In genomic region chr10:63200416-63200815, GRCh38 we compare ENCODE assay signal across 16 cellular contexts.
DNase-seq lines count a peak whose midpoint lies in the region; ATAC-seq, FAIRE-seq and TF ChIP-seq lines count a peak whose summit lies in the region.
"Had no signal": no experiment of that assay in that cellular context is flagged by ENCODE, and none has a peak within 500 bp of the region (broad histone marks: within the 10 kb centered on the region; RNA-seq: fewer than 3 reads in every experiment).

No MANE protein-coding gene starts in this region.

- CTCF ChIA-PET in HEK293T (lab: Yijun Ruan, JAX) = interaction anchor here (1.4 kb wide), 1 partner anchor 33 kb away, joined by 4 read pairs; no protein-coding TSS in a partner anchor

- ATAC-seq in GM18520 (IDR thresholded peaks at IDR 0.05; ENCODE audit: unreplicated experiment) (no peak), GM21515 (IDR thresholded peaks at IDR 0.05; ENCODE audit: unreplicated experiment) (no peak)

- in situ Hi-C loops in astrocyte of the cerebellum (cut with HindIII; ENCODE audit: low sequenced_read_pairs) = loop anchor here (25.0 kb wide), 1 partner anchor 412 kb away; no protein-coding TSS in a partner anchor

- no peak overlapping the region for H3K4me3 ChIP-seq in astrocyte of the cerebellum (ENCODE audit: low read depth, low read length)
- H3K4me3 ChIP-seq in muscle layer of duodenum (ENCODE audit: low read depth in 1 of 2, low read length in 2 of 2) = no peak overlapping the region
- H3K4me3 ChIP-seq: SJCRH30 had no signal

- DNase-seq in GM19239 (ENCODE audit: insufficient read length, low spot score) = no peak
- peak; percentile 8 for DNase-seq in HEK293T (ENCODE audit: extremely low spot score)
- peak; percentile 22 for DNase-seq in astrocyte of the cerebellum (ENCODE audit: low read depth)
- DNase-seq in hippocampal formation (lab: John Stamatoyannopoulos, UW) = no peak
- DNase-seq: CD8-positive, alpha-beta memory T cell; KG1; NCI-H1048; NCI-H1694; NCI-H510A treated with DMSO at 0.1 percent for 48 hours; NK-92 treated with Interleukin-12 subunit alpha and Interleukin-12 subunit beta, amount 100 ng/mL, for 24 hours; SJCRH30 had no signal

- no peaks in the 10 kb centered on the region for H3K9me3 ChIP-seq in muscle layer of duodenum (ENCODE audit: control insufficient read depth in 1 of 2, low read length in 2 of 2)
- H3K9me3 ChIP-seq: SJCRH30 had no signal

- peak; percentile 84 for FAIRE-seq in GM19239 (lab: Jason Lieb, UNC)

- TF ChIP-seq CTCF in astrocyte of the cerebellum (IDR thresholded peaks at IDR 0.05; ENCODE audit: low read depth, low read length, missing control alignments) = no peak

- peaks cover 0 to 11% of the 10 kb centered on the region in 2 donors for H3K4me1 ChIP-seq in muscle layer of duodenum (ENCODE audit: control insufficient read depth in 1 of 2, insufficient read depth in 2 of 2, low read length in 2 of 2)
- H3K4me1 ChIP-seq: SJCRH30 had no signal

- peaks cover 14 to 24% of the 10 kb centered on the region in 2 donors for H3K36me3 ChIP-seq in muscle layer of duodenum (ENCODE audit: control insufficient read depth in 1 of 2, insufficient read depth in 2 of 2, low read length in 2 of 2)

- POLR2A ChIA-PET in HEK293T (lab: Yijun Ruan, JAX) = interaction anchor here (0.7 kb wide), 1 partner anchor 68 kb away, joined by 3 read pairs; no protein-coding TSS in a partner anchor

- H3K27me3 ChIP-seq in muscle layer of duodenum (ENCODE audit: low read depth, low read length) = no peaks in the 10 kb centered on the region
- H3K27me3 ChIP-seq: SJCRH30 had no signal

- peak overlapping the region; percentile 22 for H3K27ac ChIP-seq in muscle layer of duodenum (ENCODE audit: low read length)
- H3K27ac ChIP-seq: HL-60, RWPE1, SJCRH30 had no signal

TF ChIP-seq in HEK293T, 16 proteins besides CTCF, POLR2A, EP300 and RAD21:
- TF ChIP-seq L3MBTL2 (conservative IDR thresholded peaks at IDR 0.05) (no peak), ELF4 (IDR thresholded peaks at IDR 0.05) (no peak), FOXA1 (IDR thresholded peaks at IDR 0.05) (no peak), BHLHE40 (IDR thresholded peaks at IDR 0.05; ENCODE audit: borderline replicate concordance) (no peak), TARDBP (IDR thresholded peaks at IDR 0.05) (no peak), NFRKB (IDR thresholded peaks at IDR 0.05) (no peak), FOXM1 (IDR thresholded peaks at IDR 0.05; ENCODE audit: borderline replicate concordance) (no peak)

Comparison
In these comparisons a context has a peak if more than half of its experiments do, and no peak if none do; other contexts are left out.
1. DNase-seq: peak in HEK293T (single experiment) and astrocyte of the cerebellum (single experiment); none in GM19239 (single experiment) and hippocampal formation (0 of 2).